ENCODE assay signal across 1 cellular context in genomic region chr17:78253946-78254672, GRCh38.
TF ChIP-seq lines count a peak whose summit lies in the region.

No MANE protein-coding gene starts in this region.

TF ChIP-seq in K562, 482 proteins besides CTCF, POLR2A, EP300 and RAD21 (continued from another document):
- TF ChIP-seq PHF20 (IDR thresholded peaks at IDR 0.05; ENCODE audit: partially characterized antibody) (peak; percentile 36), ZNF766 (CRISPR knock-in tag; conservative IDR thresholded peaks at IDR 0.05) (peak; percentile 89), CHD1 (IDR thresholded peaks at IDR 0.05; ENCODE audit: low read length) (peak; percentile 11), ETV6 (IDR thresholded peaks at IDR 0.05; ENCODE audit: borderline replicate concordance in 1 of 2, low read depth in 2 of 2, low read length in 1 of 2) (no peak), ETV6 (CRISPR knock-in tag; IDR thresholded peaks at IDR 0.05; ENCODE audit: borderline replicate concordance) (0 out of 2 replicates have a peak, but pooled peaks have one; percentile 10), ZFP36 (IDR thresholded peaks at IDR 0.05; ENCODE audit: low read depth, low read length, partially characterized antibody) (peak; percentile 2), MNT (conservative IDR thresholded peaks at IDR 0.05) (peak; percentile 43 to 79; a peak in 3 of 4 replicates), SP1 (CRISPR knock-in tag; IDR thresholded peaks at IDR 0.05) (peak; percentile 77), TOE1 (IDR thresholded peaks at IDR 0.05; ENCODE audit: borderline replicate concordance) (no peak), TOE1 (CRISPR knock-in tag; IDR thresholded peaks at IDR 0.05; ENCODE audit: borderline replicate concordance, low read depth) (0 out of 2 replicates have a peak, but pooled peaks have one; percentile 59), U2AF1 (optimal IDR thresholded peaks at IDR 0.05; ENCODE audit: low read depth, low read length) (peak; percentile 78), PRPF4 (IDR thresholded peaks at IDR 0.05; ENCODE audit: insufficient read depth, low read depth, low read length, poor library complexity, severe bottlenecking) (no peak), L3MBTL2 (IDR thresholded peaks at IDR 0.05) (peak; percentile 86), SLC30A9 (CRISPR knock-in tag; IDR thresholded peaks at IDR 0.05) (no peak), JUNB (CRISPR knock-in tag; conservative IDR thresholded peaks at IDR 0.05) (no peak), MYC (IDR thresholded peaks at IDR 0.05; ENCODE audit: low read depth, low read length) (peak; percentile 74), MYC (CRISPR knock-in tag; IDR thresholded peaks at IDR 0.05; ENCODE audit: borderline replicate concordance, low read depth) (no peak), TCF7 (IDR thresholded peaks at IDR 0.05; ENCODE audit: borderline replicate concordance) (no peak), PBX2 (CRISPR knock-in tag; IDR thresholded peaks at IDR 0.05; ENCODE audit: low read depth) (no peak), PBX2 (tag; conservative IDR thresholded peaks at IDR 0.05; ENCODE audit: low read depth) (no peak), NR2F6 (CRISPR knock-in tag; IDR thresholded peaks at IDR 0.05) (0 out of 2 replicates have a peak, but pooled peaks have one; percentile 44), FIP1L1 (IDR thresholded peaks at IDR 0.05; ENCODE audit: low read depth, low read length, poor library complexity, severe bottlenecking) (peak; percentile 76), ZNF41 (CRISPR knock-in tag; conservative IDR thresholded peaks at IDR 0.05) (0 out of 2 replicates have a peak, but pooled peaks have one; percentile 26), FOXA3 (CRISPR knock-in tag; conservative IDR thresholded peaks at IDR 0.05 in 1 of 2, IDR thresholded peaks at IDR 0.05 in 1 of 2) (0 out of 4 replicates have a peak, but pooled peaks of 1 of the 2 experiments have one; percentile 18), COPS2 (conservative IDR thresholded peaks at IDR 0.05) (no peak), CEBPB (tag; IDR thresholded peaks at IDR 0.05) (no peak), GATAD2B (IDR thresholded peaks at IDR 0.05; ENCODE audit: borderline replicate concordance) (peak; percentile 85; the same call in 1 of the 2 replicates), MIER1 (IDR thresholded peaks at IDR 0.05; ENCODE audit: low read depth) (no peak), PCBP1 (IDR thresholded peaks at IDR 0.05; ENCODE audit: low read depth, low read length, poor library complexity, severe bottlenecking) (peak; percentile 67), ZBTB7A (IDR thresholded peaks at IDR 0.05; ENCODE audit: borderline replicate concordance, control insufficient read depth, low read depth, low read length) (peak; percentile 98), ZNF217 (CRISPR knock-in tag; IDR thresholded peaks at IDR 0.05) (0 out of 2 replicates have a peak, but pooled peaks have one; percentile 56), GATAD2A (IDR thresholded peaks at IDR 0.05) (0 out of 2 replicates have a peak, but pooled peaks have one; percentile 60)
- TF ChIP-seq, protein P1, sequence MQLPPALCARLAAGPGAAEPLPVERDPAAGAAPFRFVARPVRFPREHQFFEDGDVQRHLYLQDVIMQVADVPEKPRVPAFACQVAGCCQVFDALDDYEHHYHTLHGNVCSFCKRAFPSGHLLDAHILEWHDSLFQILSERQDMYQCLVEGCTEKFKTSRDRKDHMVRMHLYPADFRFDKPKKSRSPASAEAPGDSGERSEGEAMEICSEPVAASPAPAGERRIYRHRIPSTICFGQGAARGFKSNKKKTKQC (CRISPR knock-in tag; IDR thresholded peaks at IDR 0.05), result peak; percentile 73; the same call in 1 of the 2 replicates
